ENCODE assay signal across 29 cellular contexts in the genomic region with DNA sequence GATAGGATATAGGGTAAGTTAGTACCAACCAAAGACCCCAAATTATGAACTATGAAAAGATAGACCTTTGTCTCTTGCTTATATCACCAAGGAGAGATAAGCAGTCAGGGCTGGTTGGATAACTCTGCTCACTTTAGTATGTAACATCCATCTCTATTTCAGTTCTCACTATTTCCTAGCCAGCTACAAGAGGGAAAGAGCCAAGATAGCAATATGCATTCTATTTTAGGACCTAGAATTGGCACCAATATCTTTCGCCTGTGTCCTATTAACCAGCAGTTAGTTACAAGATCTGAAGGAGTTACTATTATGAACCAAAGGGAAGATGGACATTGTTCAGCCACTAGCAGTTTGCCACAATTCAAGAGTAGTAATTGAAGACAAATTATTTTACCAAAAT.
"Had no signal": no experiment of that assay in that cellular context is flagged by ENCODE, and none has a peak within 500 bp of the region (broad histone marks: within the 10 kb centered on the region; RNA-seq: fewer than 3 reads in every experiment).

No MANE protein-coding gene starts in this region.

- H3K27me3 ChIP-seq: Peyer's patch had no signal

- H3K4me1 Mint-ChIP-seq: activated CD4-positive, alpha-beta memory T cell treated with anti-CD3 and anti-CD28 coated beads, Interleukin-2, amount 10 ng/mL, durations not matched to agents 7 days and 5 days; activated T-helper 17 cell treated with anti-CD3 and anti-CD28 coated beads, Interleukin-2, amount 50 U/mL, for 72 hours; T-cell had no signal

- H3K4me1 ChIP-seq: Peyer's patch had no signal

- H3K4me3 ChIP-seq: K562, Peyer's patch had no signal

- H3K27ac ChIP-seq: Peyer's patch, RWPE1, VCaP had no signal

- H3K27ac Mint-ChIP-seq: activated CD4-positive, alpha-beta memory T cell treated with anti-CD3 and anti-CD28 coated beads, Interleukin-2, amount 10 ng/mL, durations not matched to agents 7 days and 5 days; activated naive CD4-positive, alpha-beta T cell treated with anti-CD3 and anti-CD28 coated beads for 36 hours; activated naive CD8-positive, alpha-beta T cell; activated T-helper 17 cell treated with anti-CD3 and anti-CD28 coated beads, Interleukin-2, amount 50 U/mL, for 72 hours; T-cell had no signal

- H3K9me3 ChIP-seq: Peyer's patch had no signal

- H3K9me3 Mint-ChIP-seq: activated CD4-positive, alpha-beta memory T cell treated with anti-CD3 and anti-CD28 coated beads, Interleukin-2, amount 10 ng/mL, durations not matched to agents 7 days and 5 days; brain had no signal

- H3K4me3 Mint-ChIP-seq: activated CD4-positive, alpha-beta memory T cell treated with anti-CD3 and anti-CD28 coated beads, Interleukin-2, amount 10 ng/mL, durations not matched to agents 7 days and 5 days; activated naive CD4-positive, alpha-beta T cell treated with anti-CD3 and anti-CD28 coated beads for 36 hours; activated naive CD8-positive, alpha-beta T cell; activated T-helper 17 cell treated with anti-CD3 and anti-CD28 coated beads, Interleukin-2, amount 50 U/mL, for 72 hours; brain; T-cell had no signal

- ATAC-seq: activated T-helper 17 cell treated with anti-CD3 and anti-CD28 coated beads, Interleukin-2, amount 50 U/mL, for 72 hours; K562; T-cell had no signal

- H3K27me3 Mint-ChIP-seq: activated CD4-positive, alpha-beta memory T cell treated with anti-CD3 and anti-CD28 coated beads, Interleukin-2, amount 10 ng/mL, durations not matched to agents 7 days and 5 days; activated naive CD8-positive, alpha-beta T cell; activated T-helper 17 cell treated with anti-CD3 and anti-CD28 coated beads, Interleukin-2, amount 50 U/mL, for 72 hours; brain; T-cell had no signal

- DNase-seq: activated CD4-positive, alpha-beta memory T cell treated with anti-CD3 and anti-CD28 coated beads, Interleukin-2, amount 10 ng/mL, durations not matched to agents 7 days and 5 days; activated CD4-positive, alpha-beta T cell treated with anti-CD3 and anti-CD28 coated beads, Interleukin-2, amount 50 U/mL, for 1 hour; activated CD4-positive, CD25-positive, alpha-beta regulatory T cell; activated gamma-delta T cell; activated naive CD4-positive, alpha-beta T cell treated with anti-CD3 and anti-CD28 coated beads for 36 hours; activated T-cell treated with anti-CD3 and anti-CD28 coated beads for 4 hours; activated T-cell treated with anti-CD3 and anti-CD28 coated beads, Interleukin-2, amount 50 U/mL, for 48 hours; amygdala; Karpas-422; MM.1S; NCI-H1105; NCI-H1436; NCI-H1694 treated with DMSO at 0.1 percent for 48 hours; NCI-H2029 treated with DMSO at 0.1 percent for 48 hours; NCI-H345; NCI-H510A treated with DMSO at 0.1 percent for 48 hours; NCI-H69; NK-92 treated with Interleukin-12 subunit alpha and Interleukin-12 subunit beta, amount 100 ng/mL, for 24 hours; Peyer's patch; SHP77 treated with DMSO at 0.1 percent for 48 hours; T-cell; T-helper 2 cell; T1000 had no signal

- H3K36me3 ChIP-seq: Peyer's patch had no signal

- H3K36me3 Mint-ChIP-seq: activated naive CD8-positive, alpha-beta T cell; brain; T-cell had no signal
